Comparison of ENCODE assay signal across 1 cellular context in genomic region chr16:720990-721764, GRCh38.
TF ChIP-seq lines count a peak whose summit lies in the region.

TSS of gene ANTKMT (plus strand) at chr16:721146. CDS start at chr16:721275, 129 bp downstream.

TF ChIP-seq in HepG2, 621 proteins besides CTCF, POLR2A, EP300 and RAD21 (continued from another document and continues in another):
- no peak; the same call in none of the 2 replicates for TF ChIP-seq ZNF318 (CRISPR knock-in tag; IDR thresholded peaks at IDR 0.05)
- peak; percentile 54 for TF ChIP-seq GMEB1 (CRISPR knock-in tag; IDR thresholded peaks at IDR 0.05; ENCODE audit: borderline replicate concordance)
- TF ChIP-seq REL (CRISPR knock-in tag; conservative IDR thresholded peaks at IDR 0.05), result peak; percentile 47; the same call in 1 of the 2 replicates
- TF ChIP-seq ZFX (CRISPR knock-in tag; IDR thresholded peaks at IDR 0.05; ENCODE audit: low read depth), result peak; percentile 98
- peak; percentile 58; the same call in 1 of the 2 replicates for TF ChIP-seq ATF3 (CRISPR knock-in tag; IDR thresholded peaks at IDR 0.05)
- TF ChIP-seq ZNF276 (CRISPR knock-in tag; IDR thresholded peaks at IDR 0.05; ENCODE audit: low read depth), result peak; percentile 77; the same call in 1 of the 2 replicates
- TF ChIP-seq ZNF570 (CRISPR knock-in tag; IDR thresholded peaks at IDR 0.05; ENCODE audit: borderline replicate concordance), result 0 out of 2 replicates have a peak, but pooled peaks have one; percentile 47
- no peak for TF ChIP-seq HOMEZ (CRISPR knock-in tag; IDR thresholded peaks at IDR 0.05; ENCODE audit: low read depth)
- TF ChIP-seq NONO (IDR thresholded peaks at IDR 0.05), result no peak
- TF ChIP-seq NONO (CRISPR knock-in tag; conservative IDR thresholded peaks at IDR 0.05), result peak; percentile 65; the same call in 1 of the 2 replicates
- TF ChIP-seq ZFP82 (CRISPR knock-in tag; IDR thresholded peaks at IDR 0.05; ENCODE audit: borderline replicate concordance), result peak; percentile 95
- TF ChIP-seq ETV6 (CRISPR knock-in tag; conservative IDR thresholded peaks at IDR 0.05), result peak; percentile 74; the same call in 1 of the 2 replicates
- 0 out of 2 replicates have a peak, but pooled peaks have one; percentile 17 for TF ChIP-seq NFYC (CRISPR knock-in tag; IDR thresholded peaks at IDR 0.05)
- peak; percentile 84 for TF ChIP-seq SPEN (CRISPR knock-in tag; IDR thresholded peaks at IDR 0.05; ENCODE audit: low read depth)
- 0 out of 2 replicates have a peak, but pooled peaks have one; percentile 18 for TF ChIP-seq ZNF710 (CRISPR knock-in tag; IDR thresholded peaks at IDR 0.05; ENCODE audit: borderline replicate concordance)
- TF ChIP-seq PAX8 (CRISPR knock-in tag; IDR thresholded peaks at IDR 0.05; ENCODE audit: borderline replicate concordance), result peak; percentile 56
- no peak; the same call in 1 of the 2 replicates for TF ChIP-seq ZNF367 (CRISPR knock-in tag; IDR thresholded peaks at IDR 0.05; ENCODE audit: borderline replicate concordance)
- peak; percentile 56 for TF ChIP-seq DZIP1 (CRISPR knock-in tag; IDR thresholded peaks at IDR 0.05)
- TF ChIP-seq ZNF670 (CRISPR knock-in tag; IDR thresholded peaks at IDR 0.05; ENCODE audit: borderline replicate concordance), result 0 out of 2 replicates have a peak, but pooled peaks have one; percentile 81
- TF ChIP-seq ZNF354B (CRISPR knock-in tag; IDR thresholded peaks at IDR 0.05), result no peak; the same call in 1 of the 2 replicates
- no peak for TF ChIP-seq SRSF4 (IDR thresholded peaks at IDR 0.05; ENCODE audit: low read depth, low read length, poor library complexity, severe bottlenecking)
- peak; percentile 56 for TF ChIP-seq MEIS2 (CRISPR knock-in tag; IDR thresholded peaks at IDR 0.05)
- peak; percentile 47 for TF ChIP-seq ZNF724P (CRISPR knock-in tag; IDR thresholded peaks at IDR 0.05; ENCODE audit: borderline replicate concordance)
- TF ChIP-seq ATF5 (CRISPR knock-in tag; IDR thresholded peaks at IDR 0.05; ENCODE audit: low read depth), result peak; percentile 70; the same call in 1 of the 2 replicates
- no peak for TF ChIP-seq LRRFIP1 (CRISPR knock-in tag; conservative IDR thresholded peaks at IDR 0.05)
- 0 out of 2 replicates have a peak, but pooled peaks have one; percentile 63 for TF ChIP-seq ZNF552 (CRISPR knock-in tag; IDR thresholded peaks at IDR 0.05; ENCODE audit: borderline replicate concordance)
- peak; percentile 9 for TF ChIP-seq ERF (CRISPR knock-in tag; IDR thresholded peaks at IDR 0.05)
- no peak for TF ChIP-seq CEBPG (CRISPR knock-in tag; IDR thresholded peaks at IDR 0.05)
- 0 out of 2 replicates have a peak, but pooled peaks have one; percentile 54 for TF ChIP-seq ZNF891 (CRISPR knock-in tag; IDR thresholded peaks at IDR 0.05)
- 0 out of 2 replicates have a peak, but pooled peaks have one; percentile 34 for TF ChIP-seq TGIF2 (CRISPR knock-in tag; IDR thresholded peaks at IDR 0.05)
